ENCODE assay signal across 23 cellular contexts in genomic region chr16:5678371-5678770, GRCh38.
DNase-seq lines count a peak whose midpoint lies in the region; ATAC-seq and TF ChIP-seq lines count a peak whose summit lies in the region.
"Had no signal": no experiment of that assay in that cellular context is flagged by ENCODE, and none has a peak within 500 bp of the region (broad histone marks: within the 10 kb centered on the region; RNA-seq: fewer than 3 reads in every experiment).

No MANE protein-coding gene starts in this region.

- TF ChIP-seq CTCF in mammary epithelial cell (conservative IDR thresholded peaks at IDR 0.05 in 1 of 2, IDR thresholded peaks at IDR 0.05 in 1 of 2; ENCODE audit: extremely low read depth in 1 of 2, insufficient read depth in 1 of 2, low read depth in 1 of 2, low read length in 2 of 2) (no peak), GM13976 (IDR thresholded peaks at IDR 0.05; ENCODE audit: borderline replicate concordance, control extremely low read depth, extremely low read depth, insufficient read depth, missing control alignments) (no peak), GM13977 (IDR thresholded peaks at IDR 0.05; ENCODE audit: extremely low read depth, insufficient read depth, missing control alignments) (no peak)

- no peaks in the 10 kb centered on the region for H3K4me1 ChIP-seq in mammary epithelial cell (ENCODE audit: insufficient read depth, low read length)
- H3K4me1 ChIP-seq: colonic mucosa, HAP-1, Peyer's patch, prostate gland, upper lobe of left lung had no signal

- no peak overlapping the region for H3K4me2 ChIP-seq in mammary epithelial cell (ENCODE audit: insufficient read depth, low read depth, low read length)

- CTCF ChIA-PET in mammary epithelial cell (lab: Charles Lee; ENCODE audit: low non-redundant PET) = no interaction called here

- no peak overlapping the region for H3K27ac ChIP-seq in mammary epithelial cell (ENCODE audit: insufficient read depth, low read depth, low read length)
- H3K27ac ChIP-seq: colonic mucosa, Peyer's patch, prostate gland, skin epidermis, upper lobe of left lung had no signal

- H3K9me3 Mint-ChIP-seq in stimulated activated naive CD8-positive, alpha-beta T cell treated with anti-CD3 and anti-CD28 coated beads, Interleukin-15, amount 100 ng/mL, for 72 hours = peaks cover 0 to 4% of the 10 kb centered on the region in 2 donors
- H3K9me3 Mint-ChIP-seq: natural killer cell had no signal

- WGBS in mammary epithelial cell (ENCODE audit: low coverage, missing lambda C conversion rate) = 24% methylated on average over 7 of the region's 7 CpGs

- H3K9ac ChIP-seq in mammary epithelial cell (ENCODE audit: insufficient read depth, low read length) = no peak overlapping the region

- no peak overlapping the region for H3K27ac Mint-ChIP-seq in stimulated activated naive CD8-positive, alpha-beta T cell treated with anti-CD3 and anti-CD28 coated beads, Interleukin-15, amount 100 ng/mL, for 72 hours
- H3K27ac Mint-ChIP-seq: activated naive CD8-positive, alpha-beta T cell; natural killer cell had no signal

- no peak overlapping the region for H3K4me3 ChIP-seq in mammary epithelial cell (replicated peaks in 1 of 3; ENCODE audit: insufficient read depth in 1 of 3, low read depth in 2 of 3, low read length in 3 of 3)
- H3K4me3 ChIP-seq: colonic mucosa, HAP-1, Peyer's patch, prostate gland, skin epidermis, upper lobe of left lung had no signal

- H2AFZ ChIP-seq in mammary epithelial cell (ENCODE audit: low read depth, low read length) = no peak overlapping the region

- ATAC-seq in stimulated activated naive CD8-positive, alpha-beta T cell treated with anti-CD3 and anti-CD28 coated beads, Interleukin-15, amount 100 ng/mL, for 72 hours = no peak
- ATAC-seq: natural killer cell, SK-N-SH treated with all-trans-retinoic acid at 6 μM for 48 hours had no signal

- H3K79me2 ChIP-seq in mammary epithelial cell (ENCODE audit: insufficient read depth, low read length) = no peaks in the 10 kb centered on the region

- intact Hi-C loops in mammary epithelial cell (cut with micrococcal nuclease) = no loop called here

- H3K4me1 Mint-ChIP-seq in stimulated activated naive CD8-positive, alpha-beta T cell treated with anti-CD3 and anti-CD28 coated beads, Interleukin-15, amount 100 ng/mL, for 72 hours = no peaks in the 10 kb centered on the region
- H3K4me1 Mint-ChIP-seq: natural killer cell had no signal

- BruUV-seq in mammary epithelial cell (replicated peaks; lab: Mats Ljungman, UMichigan) = no TSS peak

- H3K4me3 Mint-ChIP-seq in stimulated activated naive CD8-positive, alpha-beta T cell treated with anti-CD3 and anti-CD28 coated beads, Interleukin-15, amount 100 ng/mL, for 72 hours = no peak overlapping the region
- H3K4me3 Mint-ChIP-seq: activated naive CD8-positive, alpha-beta T cell; natural killer cell had no signal

- DNase-seq in T47D (ENCODE audit: low read depth in 1 of 2, low spot score in 1 of 2) (peak; percentile 47 to 83), mammary epithelial cell (no peak), RKO (ENCODE audit: low spot score) (peak; percentile 19), iPS-NIHi11 (ENCODE audit: low spot score) (peak; percentile 75), GM13976 (ENCODE audit: low spot score) (no peak), GDM1 (lab: John Stamatoyannopoulos, UW) (no peak), GM13977 (ENCODE audit: low spot score) (no peak)
- no peak for DNase-seq in stimulated activated naive CD8-positive, alpha-beta T cell treated with anti-CD3 and anti-CD28 coated beads, Interleukin-15, amount 100 ng/mL, for 72 hours
- DNase-seq: 8988T; activated CD4-positive, CD25-positive, alpha-beta regulatory T cell treated with anti-CD3 and anti-CD28 coated beads, Interleukin-2, amount 50 U/mL, for 72 hours; Calu3; colonic mucosa; kidney; natural killer cell; Peyer's patch; stimulated activated CD4-positive, alpha-beta T cell treated with anti-CD3 and anti-CD28 coated beads, Interleukin-2, amount 100 ng/mL, for 48 hours; T-helper 9 cell; upper lobe of left lung had no signal

- H3K9me3 ChIP-seq in mammary epithelial cell (replicated peaks; ENCODE audit: insufficient read depth, low read length) = peaks cover 20% of the 10 kb centered on the region
- H3K9me3 ChIP-seq: colonic mucosa, Peyer's patch, prostate gland, upper lobe of left lung had no signal

- no peaks in the 10 kb centered on the region for H3K27me3 Mint-ChIP-seq in stimulated activated naive CD8-positive, alpha-beta T cell treated with anti-CD3 and anti-CD28 coated beads, Interleukin-15, amount 100 ng/mL, for 72 hours

- H4K20me1 ChIP-seq in mammary epithelial cell (ENCODE audit: insufficient read depth, low read length) = no peaks in the 10 kb centered on the region

- H3K36me3 ChIP-seq in mammary epithelial cell (ENCODE audit: insufficient read depth, low read length) = no peaks in the 10 kb centered on the region
- H3K36me3 ChIP-seq: colonic mucosa, HAP-1, Peyer's patch, prostate gland, upper lobe of left lung had no signal

- in situ Hi-C loops in T47D (cut with HindIII; ENCODE audit: low pct_unique_long_range_greater_than_20kb, low sequenced_read_pairs) (no loop called here), mammary epithelial cell (cut with MboI; ENCODE audit: low sequenced_read_pairs in 2 of 2) (no loop called here), GM13976 (cut with MboI; ENCODE audit: low sequenced_read_pairs, unreplicated experiment) (no loop called here), GM13977 (cut with MboI; ENCODE audit: low pct_unique_long_range_greater_than_20kb, low sequenced_read_pairs, unreplicated experiment) (no loop called here)

- no peaks in the 10 kb centered on the region for H3K27me3 ChIP-seq in mammary epithelial cell (ENCODE audit: insufficient read depth, low read length)
- H3K27me3 ChIP-seq: colonic mucosa, Peyer's patch, upper lobe of left lung had no signal

- dilution Hi-C loops in mammary epithelial cell (cut with HindIII; ENCODE audit: low sequenced_read_pairs) = no loop called here

Comparison
In these comparisons a context has a peak if more than half of its experiments do, and no peak if none do; other contexts are left out.
1. DNase-seq: peak in T47D (2 of 2), RKO (single experiment) and iPS-NIHi11 (single experiment); none in mammary epithelial cell (single experiment), GM13976 (single experiment), stimulated activated naive CD8-positive, alpha-beta T cell treated with anti-CD3 and anti-CD28 coated beads, Interleukin-15, amount 100 ng/mL, for 72 hours (0 of 2), GDM1 (single experiment) and GM13977 (single experiment).